Comparison of ENCODE assay signal across 15 cellular contexts in genomic region chr10:33341638-33342037, GRCh38. TPM values are rescaled to one million over a fixed set of nuclear protein-coding genes. Genes with fewer than 3 reads are reported as not detected.
A peak's percentile ranks its signal among the peaks of the same experiment; 100 is the strongest.
DNase-seq lines count a peak whose midpoint lies in the region; ATAC-seq, FAIRE-seq and TF ChIP-seq lines count a peak whose summit lies in the region.
"Had no signal": no experiment of that assay in that cellular context is flagged by ENCODE, and none has a peak within 500 bp of the region (broad histone marks: within the 10 kb centered on the region; RNA-seq: fewer than 3 reads in every experiment).

No MANE protein-coding gene starts in this region.

- intact Hi-C loops in HepG2 (cut with micrococcal nuclease; ENCODE audit: unreplicated experiment) (no loop called here), prostate gland (cut with DNase I) (no loop called here)

- no peak overlapping the region for H3K4me2 ChIP-seq in HepG2 (ENCODE audit: low read depth, low read length)
- no peak overlapping the region for H3K4me2 ChIP-seq in trophoblast cell (ENCODE audit: low read length)

- no peak overlapping the region for H2BK5ac ChIP-seq in trophoblast cell (ENCODE audit: low read depth, low read length, poor library complexity)

- TF ChIP-seq POLR2A in HepG2 (IDR thresholded peaks at IDR 0.05; ENCODE audit: insufficient read depth in 1 of 2, low read depth in 2 of 2, low read length in 2 of 2) (no peak), prostate gland (IDR thresholded peaks at IDR 0.05) (no peak)

- no peak overlapping the region for H4K12ac ChIP-seq in trophoblast cell (ENCODE audit: low read depth, low read length)

- in situ Hi-C loops in HepG2 (cut with HindIII; ENCODE audit: extremely low pct_ligation_motif_present, low pct_unique_long_range_greater_than_20kb) = loop anchor here (25.0 kb wide), 1 partner anchor 1296 kb away; no protein-coding TSS in a partner anchor

- no peak overlapping the region for H2BK12ac ChIP-seq in trophoblast cell (ENCODE audit: low read length)

- H3K14ac ChIP-seq in trophoblast cell (ENCODE audit: low read length) = no peak overlapping the region

- H4K8ac ChIP-seq in trophoblast cell (ENCODE audit: low read depth, low read length) = no peak overlapping the region

- POLR2A ChIA-PET in HepG2 (lab: Yijun Ruan, JAX) = no interaction called here

- H3K36me3 ChIP-seq in liver (ENCODE audit: control insufficient read depth in 4 of 4, insufficient read depth in 3 of 4, low read depth in 1 of 4, low read length in 3 of 4) (no peaks in the 10 kb centered on the region), HepG2 (replicated peaks in 1 of 2; ENCODE audit: control insufficient read depth in 1 of 2, insufficient read depth in 2 of 2, low read length in 2 of 2) (no peaks in the 10 kb centered on the region), trophoblast cell (ENCODE audit: control insufficient read depth in 1 of 2, insufficient read depth in 2 of 2, low read length in 2 of 2) (no peaks in the 10 kb centered on the region), prostate gland (no peaks in the 10 kb centered on the region)
- H3K36me3 ChIP-seq: vagina had no signal

- TF ChIP-seq RAD21 in liver (IDR thresholded peaks at IDR 0.05) (no peak), HepG2 (CRISPR knock-in tag; IDR thresholded peaks at IDR 0.05) (no peak)

- no peak for DNase-seq in HepG2 (ENCODE audit: low spot score)
- DNase-seq in astrocyte of the hippocampus (ENCODE audit: low read depth, low spot score) = peak; percentile 31
- DNase-seq in iris pigment epithelial cell (ENCODE audit: low read depth) = peak; percentile 56
- DNase-seq in trophoblast cell = no peak
- DNase-seq in NCI-H2171 treated with DMSO at 0.1 percent for 48 hours (lab: John Stamatoyannopoulos, UW) = no peak
- DNase-seq in prostate gland (ENCODE audit: low spot score) = no peak
- DNase-seq in activated CD4-positive, CD25-positive, alpha-beta regulatory T cell (lab: John Stamatoyannopoulos, UW) = no peak
- DNase-seq: body of pancreas; Calu3; effector CD8-positive, alpha-beta T cell; GOT3; stimulated activated CD4-positive, alpha-beta T cell treated with anti-CD3 and anti-CD28 coated beads, Interleukin-4, amount 100 ng/mL, for 4 hours had no signal

- H4K91ac ChIP-seq in trophoblast cell (ENCODE audit: low read depth, low read length) = no peak overlapping the region

- ATAC-seq in HepG2 = no peak
- ATAC-seq: body of pancreas; natural killer cell treated with Interleukin-12 subunit alpha and Interleukin-12 subunit beta and Interleukin-15 and Interleukin-18, amount 100 ng/mL, for 72 hours had no signal

- no TSS peak for BruUV-seq in HepG2 (replicated peaks; lab: Mats Ljungman, UMichigan)

- H3K9ac ChIP-seq in liver (ENCODE audit: low read depth in 1 of 2, low read length in 2 of 2) (no peak overlapping the region), HepG2 (ENCODE audit: insufficient read depth, low read depth, low read length) (no peak overlapping the region), trophoblast cell (ENCODE audit: low read length) (no peak overlapping the region)

- no peak overlapping the region for H3K23ac ChIP-seq in trophoblast cell (ENCODE audit: low read length)

- no peak overlapping the region for H2BK120ac ChIP-seq in trophoblast cell (ENCODE audit: insufficient read depth, low read length, poor library complexity)

- peaks cover 3% of the 10 kb centered on the region for H3K79me1 ChIP-seq in trophoblast cell (ENCODE audit: low read length)

- H3K4me1 ChIP-seq in liver (ENCODE audit: control insufficient read depth in 4 of 4, insufficient read depth in 4 of 4, low read length in 3 of 4) = peaks cover 9 to 39% (median 28%) of the 10 kb centered on the region in 4 donors
- peaks cover 10% of the 10 kb centered on the region for H3K4me1 ChIP-seq in HepG2 (ENCODE audit: insufficient read depth, low read length)
- no peaks in the 10 kb centered on the region for H3K4me1 ChIP-seq in trophoblast cell (ENCODE audit: control insufficient read depth in 1 of 2, insufficient read depth in 2 of 2, low read length in 2 of 2)
- H3K4me1 ChIP-seq in prostate gland (replicated peaks) = no peaks in the 10 kb centered on the region

- CTCF ChIA-PET in HepG2 (lab: Yijun Ruan, JAX; ENCODE audit: low intra/inter-chr PET ratio, low total read pairs) = no interaction called here

- TF ChIP-seq EP300 in HepG2 (IDR thresholded peaks at IDR 0.05; ENCODE audit: low read depth in 2 of 2, low read length in 2 of 2) (no peak), HepG2 (CRISPR knock-in tag; IDR thresholded peaks at IDR 0.05; ENCODE audit: borderline replicate concordance) (no peak)

- 17% methylated on average over 1 of the region's 1 CpG for WGBS in liver
- 36% methylated on average over 1 of the region's 1 CpG for WGBS in HepG2 (ENCODE audit: low lambda C conversion rate)
- no CpG with 5 or more reads among the region's 1 CpG for WGBS in trophoblast cell (ENCODE audit: extremely low coverage, insufficient coverage, insufficient read length)
- 54% methylated on average over 1 of the region's 1 CpG for WGBS in prostate gland

- no peaks in the 10 kb centered on the region for H3K79me2 ChIP-seq in HepG2 (ENCODE audit: insufficient read depth, low read length)
- peaks cover 3% of the 10 kb centered on the region for H3K79me2 ChIP-seq in trophoblast cell (ENCODE audit: control insufficient read depth, insufficient read depth, low read length, poor library complexity)

- H3K27ac ChIP-seq in liver (ENCODE audit: low read depth in 1 of 2, low read length in 2 of 2) (no peak overlapping the region), HepG2 (ENCODE audit: extremely low read length, insufficient read depth, low read length) (no peak overlapping the region), trophoblast cell (ENCODE audit: low read depth, low read length) (no peak overlapping the region), prostate gland (no peak overlapping the region)
- H3K27ac ChIP-seq: vagina had no signal

- no peaks in the 10 kb centered on the region for H4K20me1 ChIP-seq in HepG2 (ENCODE audit: insufficient read depth, low read length)

- H2AFZ ChIP-seq in HepG2 (ENCODE audit: low read length) = no peak overlapping the region
- no peak overlapping the region for H2AFZ ChIP-seq in trophoblast cell (ENCODE audit: insufficient read depth, low read length, poor library complexity)

- no peak for FAIRE-seq in HepG2 (lab: Jason Lieb, UNC)

- H3K18ac ChIP-seq in trophoblast cell (ENCODE audit: low read length) = no peak overlapping the region

- H3K27me3 ChIP-seq in liver (ENCODE audit: control insufficient read depth in 4 of 4, insufficient read depth in 4 of 4, low read length in 3 of 4) (no peaks in the 10 kb centered on the region), HepG2 (ENCODE audit: control insufficient read depth in 1 of 2, insufficient read depth in 2 of 2, low read length in 2 of 2) (peaks cover 0 to 30% of the 10 kb centered on the region in 2 experiments; a peak in 3 of 5 replicates), trophoblast cell (ENCODE audit: insufficient read depth, low read length) (no peaks in the 10 kb centered on the region), prostate gland (replicated peaks; ENCODE audit: insufficient read depth) (no peaks in the 10 kb centered on the region)
- H3K27me3 ChIP-seq: body of pancreas, vagina had no signal

- H3K9me3 ChIP-seq in liver (ENCODE audit: control insufficient read depth in 4 of 4, low read length in 3 of 4) = no peaks in the 10 kb centered on the region
- H3K9me3 ChIP-seq in HepG2 (ENCODE audit: low read length) = no peaks in the 10 kb centered on the region
- H3K9me3 ChIP-seq in trophoblast cell (ENCODE audit: insufficient read depth, low read depth, low read length) = peaks cover 4% of the 10 kb centered on the region
- no peaks in the 10 kb centered on the region for H3K9me3 ChIP-seq in prostate gland
- H3K9me3 ChIP-seq: body of pancreas, vagina had no signal

- H3K4me3 ChIP-seq in liver (ENCODE audit: low read depth in 1 of 3, low read length in 3 of 3) (no peak overlapping the region), HepG2 (replicated peaks in 1 of 3; ENCODE audit: insufficient read depth in 1 of 3, low read depth in 2 of 3, low read length in 3 of 3) (no peak overlapping the region), trophoblast cell (ENCODE audit: low read depth, low read length) (no peak overlapping the region), prostate gland (no peak overlapping the region)
- H3K4me3 ChIP-seq: body of pancreas had no signal

- no peak overlapping the region for H3K4ac ChIP-seq in trophoblast cell (ENCODE audit: low read depth, low read length)

- TF ChIP-seq CTCF in liver (IDR thresholded peaks at IDR 0.05; ENCODE audit: low read depth, low read length, missing input control) (no peak), HepG2 (CRISPR knock-in tag; IDR thresholded peaks at IDR 0.05) (no peak), prostate gland (IDR thresholded peaks at IDR 0.05) (no peak)

- H2AK5ac ChIP-seq in trophoblast cell (ENCODE audit: low read length) = no peak overlapping the region

TF ChIP-seq in HepG2, 621 proteins besides CTCF, POLR2A, EP300 and RAD21 (continues in another document):
- TF ChIP-seq TEAD2 (CRISPR knock-in tag; IDR thresholded peaks at IDR 0.05) = no peak
- TF ChIP-seq DR1 (CRISPR knock-in tag; IDR thresholded peaks at IDR 0.05) = no peak

RNA-seq across cellular contexts. Expression of gene NRP1, which starts 7.2 kb away (rescaled TPM):
- total RNA-seq in liver (10 to 100 TPM; 55.0 to 55.6 TPM), HepG2 (2016; rRNA removed; fragmentation: Illumina TruSeq; extraction: Trizol) (3.7 and 5.8 TPM in 2 replicates), prostate gland (10 to 100 TPM; 23.0 to 37.1 TPM)
- polyA plus RNA-seq in liver (10 to 100 TPM; 14.6 to 20.6 TPM), HepG2 (2011; rRNA removed) (5.3 and 5.8 TPM in 2 replicates)
- total RNA-seq in HepG2 (2016; cell fraction: cytosol; rRNA removed; fragmentation: Illumina TruSeq; extraction: Trizol; ENCODE audit: low read depth) = 0.40 and 0.62 TPM in 2 replicates
- total RNA-seq in HepG2 (2016; cell fraction: insoluble cytoplasmic fraction; rRNA removed; fragmentation: Illumina TruSeq; extraction: Trizol) = 2.3 and 7.2 TPM in 2 replicates
- total RNA-seq in HepG2 (2016; cell fraction: membrane; rRNA removed; fragmentation: Illumina TruSeq; extraction: Trizol) = 1.4 and 1.5 TPM in 2 replicates
- 8.7 and 10.3 TPM in 2 replicates for total RNA-seq in HepG2 (2016; cell fraction: nucleus; rRNA removed; fragmentation: Illumina TruSeq; extraction: Trizol)
- 3.6 and 4.6 TPM in 2 replicates for polyA plus RNA-seq in HepG2 (2011; cell fraction: cytosol; rRNA removed)
- 7.4 and 8.5 TPM in 2 replicates for polyA plus RNA-seq in HepG2 (2011; cell fraction: nucleus; rRNA removed)
- 7.2 and 14.9 TPM in 2 replicates for polyA plus RNA-seq in HepG2 (2012)
- polyA plus RNA-seq in HepG2 (2016; cell fraction: cytosol; fragmentation: Illumina TruSeq; extraction: Trizol; ENCODE audit: low read depth) = 0.29 and 0.38 TPM in 2 replicates
- 2.2 and 2.4 TPM in 2 replicates for polyA plus RNA-seq in HepG2 (2016; cell fraction: insoluble cytoplasmic fraction; fragmentation: Illumina TruSeq; extraction: Trizol; ENCODE audit: low read depth)
- polyA plus RNA-seq in HepG2 (2016; cell fraction: membrane; fragmentation: Illumina TruSeq; extraction: Trizol; ENCODE audit: low read depth) = 0.31 and 0.57 TPM in 2 replicates
- 6.3 and 7.6 TPM in 2 replicates for polyA plus RNA-seq in HepG2 (2016; cell fraction: nucleus; fragmentation: Illumina TruSeq; extraction: Trizol; ENCODE audit: insufficient read depth, low read depth)
- polyA minus RNA-seq in HepG2 (2011; rRNA and poly(A)+ RNA removed; ENCODE audit: low replicate concordance) = 10.2 and 16.5 TPM in 2 replicates
- polyA minus RNA-seq in HepG2 (2011; cell fraction: cytosol; rRNA and poly(A)+ RNA removed) = 12.9 and 14.9 TPM in 2 replicates
- polyA minus RNA-seq in HepG2 (2011; cell fraction: nucleus; rRNA and poly(A)+ RNA removed) = 20.0 and 24.4 TPM in 2 replicates
- polyA plus RNA-seq in trophoblast cell (2013) = 79.2 and 81.6 TPM in 2 replicates

Comparison
In these comparisons a context has a peak if more than half of its experiments do, and no peak if none do; other contexts are left out.
1. DNase-seq: peak in astrocyte of the hippocampus (single experiment) and iris pigment epithelial cell (single experiment); none in HepG2 (single experiment), trophoblast cell (0 of 2), NCI-H2171 treated with DMSO at 0.1 percent for 48 hours (single experiment), prostate gland (single experiment) and activated CD4-positive, CD25-positive, alpha-beta regulatory T cell (0 of 4).